Comparison of ENCODE assay signal across 2 cellular contexts in the genomic region with DNA sequence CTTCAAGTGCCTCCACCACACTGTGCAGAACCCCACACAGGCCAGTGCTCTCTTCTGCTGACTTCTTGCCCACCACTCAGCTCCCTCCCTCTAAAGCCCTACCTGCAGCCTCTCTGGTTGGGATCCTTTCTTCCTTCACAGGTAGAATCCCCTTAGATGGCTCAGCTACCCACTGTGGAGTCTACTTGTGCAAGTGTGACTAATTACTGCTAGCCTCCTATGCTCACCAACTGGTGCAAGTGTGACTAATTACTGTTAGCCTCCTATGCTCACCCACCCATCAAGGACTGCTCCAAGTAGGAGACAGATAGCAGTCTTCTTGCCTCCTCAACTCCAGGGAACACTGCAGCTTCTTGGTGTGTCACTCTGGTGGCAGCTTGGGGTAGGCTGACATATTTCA.
TF ChIP-seq lines count a peak whose summit lies in the region.

No MANE protein-coding gene starts in this region.

TF ChIP-seq in A549, 52 proteins besides CTCF, POLR2A, EP300 and RAD21 (continued from another document):
- TF ChIP-seq CHD4 (IDR thresholded peaks at IDR 0.05; ENCODE audit: borderline replicate concordance) = no peak
- no peak for TF ChIP-seq HDAC2 (IDR thresholded peaks at IDR 0.05)
- TF ChIP-seq, protein P1, sequence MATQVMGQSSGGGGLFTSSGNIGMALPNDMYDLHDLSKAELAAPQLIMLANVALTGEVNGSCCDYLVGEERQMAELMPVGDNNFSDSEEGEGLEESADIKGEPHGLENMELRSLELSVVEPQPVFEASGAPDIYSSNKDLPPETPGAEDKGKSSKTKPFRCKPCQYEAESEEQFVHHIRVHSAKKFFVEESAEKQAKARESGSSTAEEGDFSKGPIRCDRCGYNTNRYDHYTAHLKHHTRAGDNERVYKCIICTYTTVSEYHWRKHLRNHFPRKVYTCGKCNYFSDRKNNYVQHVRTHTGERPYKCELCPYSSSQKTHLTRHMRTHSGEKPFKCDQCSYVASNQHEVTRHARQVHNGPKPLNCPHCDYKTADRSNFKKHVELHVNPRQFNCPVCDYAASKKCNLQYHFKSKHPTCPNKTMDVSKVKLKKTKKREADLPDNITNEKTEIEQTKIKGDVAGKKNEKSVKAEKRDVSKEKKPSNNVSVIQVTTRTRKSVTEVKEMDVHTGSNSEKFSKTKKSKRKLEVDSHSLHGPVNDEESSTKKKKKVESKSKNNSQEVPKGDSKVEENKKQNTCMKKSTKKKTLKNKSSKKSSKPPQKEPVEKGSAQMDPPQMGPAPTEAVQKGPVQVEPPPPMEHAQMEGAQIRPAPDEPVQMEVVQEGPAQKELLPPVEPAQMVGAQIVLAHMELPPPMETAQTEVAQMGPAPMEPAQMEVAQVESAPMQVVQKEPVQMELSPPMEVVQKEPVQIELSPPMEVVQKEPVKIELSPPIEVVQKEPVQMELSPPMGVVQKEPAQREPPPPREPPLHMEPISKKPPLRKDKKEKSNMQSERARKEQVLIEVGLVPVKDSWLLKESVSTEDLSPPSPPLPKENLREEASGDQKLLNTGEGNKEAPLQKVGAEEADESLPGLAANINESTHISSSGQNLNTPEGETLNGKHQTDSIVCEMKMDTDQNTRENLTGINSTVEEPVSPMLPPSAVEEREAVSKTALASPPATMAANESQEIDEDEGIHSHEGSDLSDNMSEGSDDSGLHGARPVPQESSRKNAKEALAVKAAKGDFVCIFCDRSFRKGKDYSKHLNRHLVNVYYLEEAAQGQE (IDR thresholded peaks at IDR 0.05) = no peak
- TF ChIP-seq NR3C1 (IDR thresholded peaks at IDR 0.05) = no peak
- TF ChIP-seq CBX2 (IDR thresholded peaks at IDR 0.05; ENCODE audit: borderline replicate concordance, low read depth) = no peak
- no peak for TF ChIP-seq JUNB (IDR thresholded peaks at IDR 0.05)
- TF ChIP-seq RFX5 (IDR thresholded peaks at IDR 0.05) = no peak
- TF ChIP-seq TFCP2L1 (CRISPR knock-in tag; IDR thresholded peaks at IDR 0.05) = no peak
- no peak for TF ChIP-seq POLR2AphosphoS2 (conservative IDR thresholded peaks at IDR 0.05; ENCODE audit: low read length)
- TF ChIP-seq HOXB5 (CRISPR knock-in tag; IDR thresholded peaks at IDR 0.05) = no peak
- no peak for TF ChIP-seq NFE2L2 (conservative IDR thresholded peaks at IDR 0.05; ENCODE audit: low read length)
- TF ChIP-seq, protein P2, sequence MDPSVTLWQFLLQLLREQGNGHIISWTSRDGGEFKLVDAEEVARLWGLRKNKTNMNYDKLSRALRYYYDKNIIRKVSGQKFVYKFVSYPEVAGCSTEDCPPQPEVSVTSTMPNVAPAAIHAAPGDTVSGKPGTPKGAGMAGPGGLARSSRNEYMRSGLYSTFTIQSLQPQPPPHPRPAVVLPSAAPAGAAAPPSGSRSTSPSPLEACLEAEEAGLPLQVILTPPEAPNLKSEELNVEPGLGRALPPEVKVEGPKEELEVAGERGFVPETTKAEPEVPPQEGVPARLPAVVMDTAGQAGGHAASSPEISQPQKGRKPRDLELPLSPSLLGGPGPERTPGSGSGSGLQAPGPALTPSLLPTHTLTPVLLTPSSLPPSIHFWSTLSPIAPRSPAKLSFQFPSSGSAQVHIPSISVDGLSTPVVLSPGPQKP (IDR thresholded peaks at IDR 0.05; ENCODE audit: low read depth, low read length) = no peak
- TF ChIP-seq RNF2 (IDR thresholded peaks at IDR 0.05; ENCODE audit: borderline replicate concordance, low read depth) = no peak
- no peak for TF ChIP-seq KDM1A (IDR thresholded peaks at IDR 0.05; ENCODE audit: low read depth)
- TF ChIP-seq FOXS1 (CRISPR knock-in tag; IDR thresholded peaks at IDR 0.05) = no peak
- no peak for TF ChIP-seq MYC (IDR thresholded peaks at IDR 0.05; ENCODE audit: borderline replicate concordance, low read length)
- no peak for TF ChIP-seq NPAS2 (CRISPR knock-in tag; IDR thresholded peaks at IDR 0.05; ENCODE audit: borderline replicate concordance)

TF ChIP-seq in K562, 482 proteins besides CTCF, POLR2A, EP300 and RAD21 (continued from another document):
- TF ChIP-seq, protein P3, sequence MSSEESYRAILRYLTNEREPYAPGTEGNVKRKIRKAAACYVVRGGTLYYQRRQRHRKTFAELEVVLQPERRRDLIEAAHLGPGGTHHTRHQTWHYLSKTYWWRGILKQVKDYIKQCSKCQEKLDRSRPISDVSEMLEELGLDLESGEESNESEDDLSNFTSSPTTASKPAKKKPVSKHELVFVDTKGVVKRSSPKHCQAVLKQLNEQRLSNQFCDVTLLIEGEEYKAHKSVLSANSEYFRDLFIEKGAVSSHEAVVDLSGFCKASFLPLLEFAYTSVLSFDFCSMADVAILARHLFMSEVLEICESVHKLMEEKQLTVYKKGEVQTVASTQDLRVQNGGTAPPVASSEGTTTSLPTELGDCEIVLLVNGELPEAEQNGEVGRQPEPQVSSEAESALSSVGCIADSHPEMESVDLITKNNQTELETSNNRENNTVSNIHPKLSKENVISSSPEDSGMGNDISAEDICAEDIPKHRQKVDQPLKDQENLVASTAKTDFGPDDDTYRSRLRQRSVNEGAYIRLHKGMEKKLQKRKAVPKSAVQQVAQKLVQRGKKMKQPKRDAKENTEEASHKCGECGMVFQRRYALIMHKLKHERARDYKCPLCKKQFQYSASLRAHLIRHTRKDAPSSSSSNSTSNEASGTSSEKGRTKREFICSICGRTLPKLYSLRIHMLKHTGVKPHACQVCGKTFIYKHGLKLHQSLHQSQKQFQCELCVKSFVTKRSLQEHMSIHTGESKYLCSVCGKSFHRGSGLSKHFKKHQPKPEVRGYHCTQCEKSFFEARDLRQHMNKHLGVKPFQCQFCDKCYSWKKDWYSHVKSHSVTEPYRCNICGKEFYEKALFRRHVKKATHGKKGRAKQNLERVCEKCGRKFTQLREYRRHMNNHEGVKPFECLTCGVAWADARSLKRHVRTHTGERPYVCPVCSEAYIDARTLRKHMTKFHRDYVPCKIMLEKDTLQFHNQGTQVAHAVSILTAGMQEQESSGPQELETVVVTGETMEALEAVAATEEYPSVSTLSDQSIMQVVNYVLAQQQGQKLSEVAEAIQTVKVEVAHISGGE (CRISPR knock-in tag; IDR thresholded peaks at IDR 0.05) = 0 out of 6 replicates have a peak, but pooled peaks of 1 of the 3 experiments have one; percentile 60
- TF ChIP-seq RBBP5 (IDR thresholded peaks at IDR 0.05; ENCODE audit: borderline replicate concordance, insufficient read depth, low read length, poor library complexity, severe bottlenecking) = no peak
- TF ChIP-seq SRSF9 (IDR thresholded peaks at IDR 0.05; ENCODE audit: borderline replicate concordance, low read depth, low read length) = no peak
